ENCODE assay signal across 8 cellular contexts in genomic region chr10:131901181-131901829, GRCh38. TPM values are rescaled to one million over a fixed set of nuclear protein-coding genes. Genes with fewer than 3 reads are reported as not detected.
DNase-seq lines count a peak whose midpoint lies in the region; ATAC-seq and TF ChIP-seq lines count a peak whose summit lies in the region.

No MANE protein-coding gene starts in this region.

- H3K27me3 ChIP-seq in GM23248 (replicated peaks; ENCODE audit: insufficient read depth) (peaks cover 16% of the 10 kb centered on the region), Karpas-422 (ENCODE audit: low read length) (no peaks in the 10 kb centered on the region), aorta (ENCODE audit: control insufficient read depth in 1 of 2, insufficient read depth in 2 of 2, low read length in 1 of 2) (no peaks in the 10 kb centered on the region)

- H3K4me1 ChIP-seq in GM23248 (ENCODE audit: insufficient read depth) (peaks cover 17% of the 10 kb centered on the region), Karpas-422 (ENCODE audit: low read length) (peaks cover 38% of the 10 kb centered on the region), aorta (ENCODE audit: control insufficient read depth in 1 of 2, insufficient read depth in 2 of 2, low read length in 2 of 2) (peaks cover 0 to 5% of the 10 kb centered on the region in 2 donors)

- in situ Hi-C loops in GM23248 (cut with MboI): no loop called here

- peak overlapping the region; percentile 84 for H3K9ac ChIP-seq in GM23248
- H3K9ac ChIP-seq in Karpas-422 (ENCODE audit: low read length): peak overlapping the region; percentile 90

- no peaks in the 10 kb centered on the region for H3K27me3 Mint-ChIP-seq in natural killer cell (ENCODE audit: low read depth in 2 of 2)

- peak overlapping the region; percentile 87 for H3K4me3 Mint-ChIP-seq in natural killer cell

- H3K36me3 ChIP-seq in GM23248 (ENCODE audit: low read depth): peaks cover 7% of the 10 kb centered on the region
- 0 out of 2 replicates have a peak, but pooled peaks cover 6% of the 10 kb centered on the region for H3K36me3 ChIP-seq in Karpas-422 (ENCODE audit: insufficient read depth, low read length)
- H3K36me3 ChIP-seq in aorta (ENCODE audit: control insufficient read depth in 1 of 2, insufficient read depth in 2 of 2, low read length in 1 of 2): peaks cover 0 to 4% of the 10 kb centered on the region in 2 donors

- no peaks in the 10 kb centered on the region for H3K9me3 Mint-ChIP-seq in natural killer cell

- H3K9me3 ChIP-seq in GM23248 (ENCODE audit: low read depth) (no peaks in the 10 kb centered on the region), Karpas-422 (ENCODE audit: low read length) (no peaks in the 10 kb centered on the region), aorta (ENCODE audit: control insufficient read depth, low read length) (no peaks in the 10 kb centered on the region)

- H3K27ac Mint-ChIP-seq in natural killer cell: peak overlapping the region; percentile 86 to 92

- H2AFZ ChIP-seq in GM23248 (peak overlapping the region; percentile 66), Karpas-422 (ENCODE audit: low read length) (no peak overlapping the region)

- DNase-seq in GM10266 (ENCODE audit: extremely low spot score): peak; percentile 55
- DNase-seq in GM23248: peak; percentile 69
- peak; percentile 81 for DNase-seq in Karpas-422
- peak; percentile 70 for DNase-seq in activated T-cell treated with anti-CD3 and anti-CD28 coated beads, Interleukin-2, amount 50 U/mL, for 1 hour
- DNase-seq in fibroblast of mammary gland (ENCODE audit: low read depth): peak; percentile 10
- peak; percentile 51 for DNase-seq in natural killer cell
- peak; percentile 68 to 83 for DNase-seq in aorta
- DNase-seq in NCI-H524 treated with DMSO at 0.1 percent for 48 hours (lab: John Stamatoyannopoulos, UW): no peak

- TF ChIP-seq CTCF in GM10266 (IDR thresholded peaks at IDR 0.05; ENCODE audit: control insufficient read depth, insufficient read depth, low read depth, missing control alignments) (no peak), fibroblast of mammary gland (conservative IDR thresholded peaks at IDR 0.05; ENCODE audit: control insufficient read depth, insufficient read depth, low read depth, low read length) (no peak), natural killer cell (IDR thresholded peaks at IDR 0.05) (no peak)

- H3K4me1 Mint-ChIP-seq in natural killer cell: peaks cover 70 to 74% of the 10 kb centered on the region in 2 donors

- peaks cover 52% of the 10 kb centered on the region for H3K79me2 ChIP-seq in GM23248 (ENCODE audit: insufficient read depth)
- H3K79me2 ChIP-seq in Karpas-422 (ENCODE audit: low read length): peaks cover 52% of the 10 kb centered on the region

- H3K27ac ChIP-seq in GM23248 (peak overlapping the region; percentile 70), Karpas-422 (ENCODE audit: low read length) (peak overlapping the region; percentile 34; the same call in 1 of the 2 replicates), aorta (ENCODE audit: low read depth in 1 of 2, low read length in 2 of 2) (peak overlapping the region; percentile 92 to 97)

- no peaks in the 10 kb centered on the region; the same call in 1 of the 2 replicates for H3F3A ChIP-seq in GM23248 (ENCODE audit: insufficient read depth)

- H3K4me2 ChIP-seq in GM23248 (ENCODE audit: unreplicated experiment) (peak overlapping the region; percentile 99), Karpas-422 (ENCODE audit: low read depth, low read length, poor library complexity, severe bottlenecking) (peak overlapping the region; percentile 94)

- WGBS in GM23248 (ENCODE audit: low coverage in 1 of 2, low lambda C conversion rate in 2 of 2, missing lambda C conversion rate in 2 of 2), 2 experiments: 0% methylated on average over 33 to 76 of the region's 83 CpGs
- WGBS in aorta, 2 donors: 0 to 1% methylated on average over 56 to 83 of the region's 83 CpGs

- H4K20me1 ChIP-seq in GM23248 (ENCODE audit: insufficient read depth) (peaks cover 8% of the 10 kb centered on the region; the same call in 1 of the 2 replicates), Karpas-422 (ENCODE audit: insufficient read depth, low read depth, low read length) (peaks cover 34% of the 10 kb centered on the region)

- peak overlapping the region; percentile 86 for H3K4me3 ChIP-seq in GM23248
- peak overlapping the region; percentile 93 for H3K4me3 ChIP-seq in Karpas-422 (ENCODE audit: low read length)
- peak overlapping the region; percentile 72 for H3K4me3 ChIP-seq in fibroblast of mammary gland (ENCODE audit: control insufficient read depth, low read depth, low read length)
- H3K4me3 ChIP-seq in aorta (ENCODE audit: low read length in 2 of 2): peak overlapping the region; percentile 94 to 98

- peak; percentile 1 to 5 (median 1) for ATAC-seq in natural killer cell
- peak; percentile 17 for ATAC-seq in aorta (ENCODE audit: low FRiP score)

- no peaks in the 10 kb centered on the region for H3K36me3 Mint-ChIP-seq in natural killer cell

- intact Hi-C loops in natural killer cell (cut with micrococcal nuclease) (loop anchor here (5.0 kb wide), 1 partner anchor 256 kb away; no protein-coding TSS in a partner anchor), aorta (cut with DNase I) (loop anchor here in 1 of 2 donors (1.0 kb wide), 1 partner anchor 45 kb away; no protein-coding TSS in a partner anchor)

- H3K9me2 ChIP-seq in GM23248 (ENCODE audit: insufficient read depth) (no peaks in the 10 kb centered on the region), Karpas-422 (replicated peaks; ENCODE audit: insufficient read depth, low read length) (no peaks in the 10 kb centered on the region)

RNA-seq across cellular contexts. Expression of gene PPP2R2D, which starts 0.5 kb away (rescaled TPM):
- 14.7 and 26.2 TPM in 2 replicates for total RNA-seq in GM23248 (2014; rRNA removed; shearing (Covaris generic))
- polyA plus RNA-seq in GM23248 (2016; fragmentation: Nextera tagmentation; extraction: Ambion mirVana): 18.5 and 21.3 TPM in 2 replicates
- total RNA-seq in Karpas-422 (2014; rRNA removed; shearing (Covaris generic); ENCODE audit: low replicate concordance): 30.7 and 32.9 TPM in 2 replicates
- total RNA-seq in natural killer cell: 10 to 100 TPM; 28.6 to 39.8 (median 35.8) TPM
- total RNA-seq in aorta: 10 to 100 TPM; 27.0 to 29.4 TPM
- polyA plus RNA-seq in aorta: 10 to 100 TPM; 14.0 to 25.3 TPM

Comparison
In these comparisons a context has a peak if more than half of its experiments do, and no peak if none do; other contexts are left out.
1. H3K27ac ChIP-seq: peak in every context shown above with its lines; median percentile 94 in aorta; 70 in GM23248; 34 in Karpas-422.